Comparison of ENCODE assay signal across 15 cellular contexts in genomic region chrX:16743604-16744325, GRCh38. TPM values are rescaled to one million over a fixed set of nuclear protein-coding genes. Genes with fewer than 3 reads are reported as not detected.
DNase-seq lines count a peak whose midpoint lies in the region; ATAC-seq and TF ChIP-seq lines count a peak whose summit lies in the region.
"Had no signal": no experiment of that assay in that cellular context is flagged by ENCODE, and none has a peak within 500 bp of the region (broad histone marks: within the 10 kb centered on the region; RNA-seq: fewer than 3 reads in every experiment).

No MANE protein-coding gene starts in this region.

- peaks cover 2% of the 10 kb centered on the region for H3K4me1 Mint-ChIP-seq in T-helper 17 cell
- H3K4me1 Mint-ChIP-seq: activated CD4-positive, alpha-beta T cell treated with anti-CD3 and anti-CD28 coated beads, Interleukin-2, amount 10 ng/mL, durations not matched to agents 7 days and 5 days; naive B cell had no signal

- peaks cover 45% of the 10 kb centered on the region for H3K36me3 ChIP-seq in left ventricle myocardium inferior
- peaks cover 62% of the 10 kb centered on the region for H3K36me3 ChIP-seq in right atrium auricular region

- no peaks in the 10 kb centered on the region for H3K27me3 Mint-ChIP-seq in T-helper 17 cell
- H3K27me3 Mint-ChIP-seq: activated CD4-positive, alpha-beta T cell treated with anti-CD3 and anti-CD28 coated beads, Interleukin-2, amount 10 ng/mL, durations not matched to agents 7 days and 5 days; naive B cell had no signal

- H3K9me3 ChIP-seq in left ventricle myocardium inferior (replicated peaks): no peaks in the 10 kb centered on the region
- no peaks in the 10 kb centered on the region for H3K9me3 ChIP-seq in right atrium auricular region
- no peaks in the 10 kb centered on the region for H3K9me3 ChIP-seq in T-helper 17 cell (ENCODE audit: control insufficient read depth, low read length, poor library complexity, severe bottlenecking)
- H3K9me3 ChIP-seq: BLaER1 had no signal

- intact Hi-C loops in left ventricle myocardium inferior (cut with micrococcal nuclease) (no loop called here), posterior cingulate gyrus (cut with DNase I) (no loop called here)

- no peak for ATAC-seq in T-helper 17 cell
- no peak for ATAC-seq in GM18868 (IDR thresholded peaks at IDR 0.05; ENCODE audit: unreplicated experiment)

- H3K36me3 Mint-ChIP-seq in T-helper 17 cell (ENCODE audit: low read depth): peaks cover 4% of the 10 kb centered on the region

- peak overlapping the region; percentile 63 for H3K4me3 Mint-ChIP-seq in T-helper 17 cell
- H3K4me3 Mint-ChIP-seq: activated CD4-positive, alpha-beta T cell treated with anti-CD3 and anti-CD28 coated beads, Interleukin-2, amount 10 ng/mL, durations not matched to agents 7 days and 5 days; naive B cell had no signal

- DNase-seq in left ventricle myocardium inferior (no peak), right atrium auricular region (ENCODE audit: low spot score) (no peak), T-helper 17 cell (no peak), fibroblast of the conjunctiva (ENCODE audit: low read depth) (peak; percentile 20), NCI-H69 (lab: John Stamatoyannopoulos, UW) (no peak), posterior cingulate gyrus (no peak), dermis blood vessel endothelial cell (no peak)
- DNase-seq: activated CD4-positive, alpha-beta T cell treated with anti-CD3 and anti-CD28 coated beads, Interleukin-2, amount 10 ng/mL, durations not matched to agents 7 days and 5 days; activated gamma-delta T cell treated with Interleukin-2 at 50 U/mL for 16 hours; naive B cell; NCI-H1092 treated with DMSO at 0.1 percent for 48 hours; NCI-H774; stimulated activated CD4-positive, alpha-beta T cell treated with anti-CD3 and anti-CD28 coated beads, Interleukin-12 subunit alpha, Interleukin-12 subunit beta, amount 100 ng/mL, for 4 hours had no signal

- H3K4me3 ChIP-seq in left ventricle myocardium inferior (no peak overlapping the region), right atrium auricular region (no peak overlapping the region)
- H3K4me3 ChIP-seq: BLaER1 had no signal

- H3K4me1 ChIP-seq in left ventricle myocardium inferior (no peaks in the 10 kb centered on the region), right atrium auricular region (no peaks in the 10 kb centered on the region)
- H3K4me1 ChIP-seq: BLaER1 had no signal

- peak; percentile 19 for TF ChIP-seq CTCF in left ventricle myocardium inferior (IDR thresholded peaks at IDR 0.05; ENCODE audit: borderline replicate concordance)
- TF ChIP-seq CTCF in right atrium auricular region (IDR thresholded peaks at IDR 0.05): no peak

- H3K27ac ChIP-seq in left ventricle myocardium inferior (replicated peaks) (no peak overlapping the region), right atrium auricular region (no peak overlapping the region)
- H3K27ac ChIP-seq: BLaER1 had no signal

- H3K27me3 ChIP-seq in left ventricle myocardium inferior (ENCODE audit: low read depth) (no peaks in the 10 kb centered on the region), right atrium auricular region (no peaks in the 10 kb centered on the region)

- H3K27ac Mint-ChIP-seq in T-helper 17 cell: peak overlapping the region; percentile 69
- H3K27ac Mint-ChIP-seq: activated CD4-positive, alpha-beta T cell treated with anti-CD3 and anti-CD28 coated beads, Interleukin-2, amount 10 ng/mL, durations not matched to agents 7 days and 5 days had no signal

RNA-seq across cellular contexts. Expression of gene SYAP1, which starts 24.4 kb away (rescaled TPM):
- total RNA-seq in left ventricle myocardium inferior (18.1 TPM), right atrium auricular region (10 to 100 TPM; 16.9 to 17.6 TPM), T-helper 17 cell (10 to 100 TPM; 31.3 to 35.2 TPM), dermis blood vessel endothelial cell (26.8 and 30.1 TPM in 2 replicates)

RNA-seq across cellular contexts. Expression of gene CTPS2, which starts 31.3 kb away (rescaled TPM):
- total RNA-seq in left ventricle myocardium inferior (4.9 TPM), right atrium auricular region (1 to 10 TPM; 4.4 to 4.8 TPM), T-helper 17 cell (1 to 10 TPM; 3.4 to 4.1 TPM), dermis blood vessel endothelial cell (16.5 and 20.8 TPM in 2 replicates)

RNA-seq across cellular contexts. Expression of gene TXLNG, which starts 42.5 kb away (rescaled TPM):
- 5.1 TPM for total RNA-seq in left ventricle myocardium inferior
- 10 to 100 TPM in 1 of 2 donors, 1 to 10 TPM in 1; 6.2 to 10.1 TPM for total RNA-seq in right atrium auricular region
- total RNA-seq in T-helper 17 cell: 10 to 100 TPM; 19.9 to 21.7 TPM
- total RNA-seq in dermis blood vessel endothelial cell: 6.2 and 7.3 TPM in 2 replicates
